Comparison of ENCODE assay signal across 8 cellular contexts in genomic region chr20:48823960-48824497, GRCh38. TPM values are rescaled to one million over a fixed set of nuclear protein-coding genes. Genes with fewer than 3 reads are reported as not detected.
A peak's percentile ranks its signal among the peaks of the same experiment; 100 is the strongest.
DNase-seq lines count a peak whose midpoint lies in the region; ATAC-seq and TF ChIP-seq lines count a peak whose summit lies in the region.

No MANE protein-coding gene starts in this region.

- peaks cover 0 to 38% (median 31%) of the 10 kb centered on the region in 4 donors for H3K4me1 ChIP-seq in Peyer's patch
- H3K4me1 ChIP-seq in mononuclear cell (ENCODE audit: insufficient read depth, low read length) = peaks cover 79% of the 10 kb centered on the region
- peaks cover 0 to 57% (median 7%) of the 10 kb centered on the region in 4 donors for H3K4me1 ChIP-seq in transverse colon
- H3K4me1 ChIP-seq in thyroid gland = peaks cover 22 to 62% of the 10 kb centered on the region in 2 donors

- peaks cover 15% of the 10 kb centered on the region for H3K36me3 Mint-ChIP-seq in activated naive CD8-positive, alpha-beta T cell treated with anti-CD3 and anti-CD28 coated beads, Interleukin-2, amount 50 U/mL, for 24 hours (ENCODE audit: low read depth)

- intact Hi-C loops in transverse colon (cut with DNase I; ENCODE audit: low total_unique reads) = no loop called here
- intact Hi-C loops in thyroid gland (cut with DNase I) = no loop called here

- no peaks in the 10 kb centered on the region for H3K27me3 Mint-ChIP-seq in activated naive CD8-positive, alpha-beta T cell treated with anti-CD3 and anti-CD28 coated beads, Interleukin-2, amount 50 U/mL, for 24 hours

- TF ChIP-seq POLR2A in Peyer's patch (IDR thresholded peaks at IDR 0.05) = no peak
- TF ChIP-seq POLR2A in transverse colon (IDR thresholded peaks at IDR 0.05) = no peak
- no peak for TF ChIP-seq POLR2A in thyroid gland (IDR thresholded peaks at IDR 0.05)

- WGBS in transverse colon (ENCODE audit: low coverage in 1 of 2), 2 donors = 35 to 39% methylated on average over 8 of the region's 8 CpGs
- 65 to 72% methylated on average over 8 of the region's 8 CpGs for WGBS in thyroid gland, 2 donors

- DNase-seq in Peyer's patch (no peak), transverse colon (no peak), GDM1 (lab: John Stamatoyannopoulos, UW) (no peak), thyroid gland (no peak)
- peak; percentile 71 for DNase-seq in activated naive CD8-positive, alpha-beta T cell treated with anti-CD3 and anti-CD28 coated beads, Interleukin-2, amount 50 U/mL, for 24 hours

- no peak for TF ChIP-seq EP300 in transverse colon (IDR thresholded peaks at IDR 0.05; ENCODE audit: low read depth)

- H3K4me3 Mint-ChIP-seq in activated naive CD8-positive, alpha-beta T cell treated with anti-CD3 and anti-CD28 coated beads, Interleukin-2, amount 50 U/mL, for 24 hours = peak overlapping the region; percentile 94

- ATAC-seq in GM19351 (IDR thresholded peaks at IDR 0.05; ENCODE audit: unreplicated experiment) (peak; percentile 37), HG03139 (IDR thresholded peaks at IDR 0.05; ENCODE audit: unreplicated experiment) (no peak)
- peak; percentile 88 for ATAC-seq in activated naive CD8-positive, alpha-beta T cell treated with anti-CD3 and anti-CD28 coated beads, Interleukin-2, amount 50 U/mL, for 24 hours

- H3K27ac Mint-ChIP-seq in activated naive CD8-positive, alpha-beta T cell treated with anti-CD3 and anti-CD28 coated beads, Interleukin-2, amount 50 U/mL, for 24 hours = peak overlapping the region; percentile 98

- H3K27ac ChIP-seq in Peyer's patch = peak overlapping the region; percentile 35 to 92 (median 63)
- peak overlapping the region; percentile 66 to 84 (median 74) for H3K27ac ChIP-seq in transverse colon
- H3K27ac ChIP-seq in thyroid gland = no peak overlapping the region

- peaks cover 77% of the 10 kb centered on the region for H3K4me1 Mint-ChIP-seq in activated naive CD8-positive, alpha-beta T cell treated with anti-CD3 and anti-CD28 coated beads, Interleukin-2, amount 50 U/mL, for 24 hours

- in situ Hi-C loops in transverse colon (cut with MboI; ENCODE audit: low pct_ligation_motif_present in 1 of 4, low pct_unique_long_range_greater_than_20kb in 1 of 4, low sequenced_read_pairs in 3 of 4) = no loop called here

- H3K27me3 ChIP-seq in Peyer's patch = no peaks in the 10 kb centered on the region
- no peaks in the 10 kb centered on the region for H3K27me3 ChIP-seq in mononuclear cell (ENCODE audit: insufficient read depth, low read length)
- peaks cover 42% of the 10 kb centered on the region for H3K27me3 ChIP-seq in transverse colon
- no peaks in the 10 kb centered on the region for H3K27me3 ChIP-seq in thyroid gland

- H3K36me3 ChIP-seq in Peyer's patch (no peaks in the 10 kb centered on the region), transverse colon (no peaks in the 10 kb centered on the region), thyroid gland (no peaks in the 10 kb centered on the region)

- TF ChIP-seq CTCF in Peyer's patch (IDR thresholded peaks at IDR 0.05) = no peak
- TF ChIP-seq CTCF in transverse colon (IDR thresholded peaks at IDR 0.05) = no peak
- no peak for TF ChIP-seq CTCF in thyroid gland (IDR thresholded peaks at IDR 0.05)

- H3K9me3 ChIP-seq in Peyer's patch (no peaks in the 10 kb centered on the region), mononuclear cell (ENCODE audit: low read depth, low read length) (no peaks in the 10 kb centered on the region), transverse colon (no peaks in the 10 kb centered on the region), thyroid gland (no peaks in the 10 kb centered on the region)

- H3K4me3 ChIP-seq in Peyer's patch (peak overlapping the region; percentile 4 to 59 (median 16)), mononuclear cell (ENCODE audit: low read length) (peak overlapping the region; percentile 99), transverse colon (no peak overlapping the region), thyroid gland (replicated peaks in 1 of 3) (no peak overlapping the region)

- H3K9me3 Mint-ChIP-seq in activated naive CD8-positive, alpha-beta T cell treated with anti-CD3 and anti-CD28 coated beads, Interleukin-2, amount 50 U/mL, for 24 hours = no peaks in the 10 kb centered on the region

RNA-seq across cellular contexts. Expression of gene PREX1, which starts 3.8 kb away (rescaled TPM):
- total RNA-seq in Peyer's patch (100 to 1,000 TPM in 1 of 4 donors, 10 to 100 TPM in 2, 1 to 10 TPM in 1; 9.9 to 150 (median 18.4) TPM), mononuclear cell (128 TPM), transverse colon (10 to 100 TPM; 10.9 to 29.9 (median 16.6) TPM), thyroid gland (10 to 100 TPM; 10.2 to 42.7 (median 18.7) TPM)

Comparison
In these comparisons a context has a peak if more than half of its experiments do, and no peak if none do; other contexts are left out.
1. H3K27ac ChIP-seq: peak in Peyer's patch (4 of 4) and transverse colon (4 of 4); none in thyroid gland (0 of 3).
2. H3K4me3 ChIP-seq: peak in Peyer's patch (4 of 4) and mononuclear cell (single experiment); none in transverse colon (0 of 4) and thyroid gland (0 of 3).